In genomic region chr11:32858731-32859130, GRCh38 we compare ENCODE assay signal across 1 cellular context.
TF ChIP-seq lines count a peak whose summit lies in the region.

No MANE protein-coding gene starts in this region.

TF ChIP-seq in GM23338, 12 proteins besides CTCF, POLR2A, EP300 and RAD21 (continued from another document):
- TF ChIP-seq REST (IDR thresholded peaks at IDR 0.05; ENCODE audit: unreplicated experiment) (no peak), ZNF114 (CRISPR knock-in tag; IDR thresholded peaks at IDR 0.05) (no peak), EZH2phosphoT487 (IDR thresholded peaks at IDR 0.05; ENCODE audit: unreplicated experiment) (no peak), NANOG (IDR thresholded peaks at IDR 0.05; ENCODE audit: borderline replicate concordance) (no peak), ETS1 (IDR thresholded peaks at IDR 0.05) (no peak), ZNF462 (CRISPR knock-in tag; IDR thresholded peaks at IDR 0.05) (no peak), POLR2AphosphoS5 (IDR thresholded peaks at IDR 0.05; ENCODE audit: low read depth) (no peak), JUNB (IDR thresholded peaks at IDR 0.05; ENCODE audit: unreplicated experiment) (no peak), CREB1 (CRISPR knock-in tag; IDR thresholded peaks at IDR 0.05; ENCODE audit: low read depth) (no peak), EZH2 (IDR thresholded peaks at IDR 0.05; ENCODE audit: low read depth, unreplicated experiment) (no peak), ZNF331 (CRISPR knock-in tag; IDR thresholded peaks at IDR 0.05; ENCODE audit: low read depth) (no peak)
